ENCODE assay signal across 9 cellular contexts in the genomic region with DNA sequence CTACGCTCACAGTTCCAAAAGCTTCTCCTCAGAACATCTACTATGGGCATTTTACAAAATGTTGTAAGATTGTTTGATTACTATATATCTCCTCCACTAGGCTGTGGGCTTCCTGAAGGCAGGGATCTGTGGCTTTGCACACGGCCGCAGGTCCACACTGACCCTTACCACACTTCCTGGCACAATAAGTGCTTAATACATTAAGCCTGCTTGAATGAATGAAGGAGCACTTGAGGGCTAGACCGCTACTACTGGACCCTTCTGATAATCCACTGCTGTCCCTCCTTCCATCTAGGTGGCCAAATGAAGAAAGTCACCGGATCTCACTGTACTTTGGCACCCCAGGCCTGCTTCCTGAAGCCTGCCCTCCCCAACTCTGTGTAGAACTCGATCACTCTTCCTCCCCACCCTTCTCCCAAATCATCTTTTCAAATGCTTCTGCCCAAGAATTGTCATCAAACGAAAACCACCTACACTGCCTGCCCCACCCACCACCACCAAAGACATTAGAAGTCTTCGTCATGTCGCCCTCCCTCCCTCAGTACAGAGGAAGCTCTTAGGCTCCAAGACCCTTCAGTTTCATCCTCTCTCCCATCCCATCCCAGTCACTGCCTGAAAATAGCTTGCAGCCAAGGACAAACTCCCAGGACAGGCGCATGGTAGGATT. TPM values are rescaled to one million over a fixed set of nuclear protein-coding genes. Genes with fewer than 3 reads are reported as not detected.
DNase-seq lines count a peak whose midpoint lies in the region; ATAC-seq and TF ChIP-seq lines count a peak whose summit lies in the region.
"Had no signal": no experiment of that assay in that cellular context is flagged by ENCODE, and none has a peak within 500 bp of the region (broad histone marks: within the 10 kb centered on the region; RNA-seq: fewer than 3 reads in every experiment).

No MANE protein-coding gene starts in this region.

- no peak for TF ChIP-seq RAD21 in HCT116 (IDR thresholded peaks at IDR 0.05; ENCODE audit: low read depth)

- peak overlapping the region; percentile 91 for H2AFZ ChIP-seq in HCT116 (ENCODE audit: low read depth, low read length, poor library complexity, severe bottlenecking)

- peak overlapping the region; percentile 39 for H3K9ac ChIP-seq in HCT116 (ENCODE audit: low read length)

- intact Hi-C loops in HCT116 (cut with micrococcal nuclease) = loop anchor here (5.0 kb wide), 1 partner anchor 250 kb away; no protein-coding TSS in a partner anchor
- intact Hi-C loops in activated CD4-positive, alpha-beta memory T cell treated with anti-CD3 and anti-CD28 coated beads for 36 hours (cut with micrococcal nuclease) = loop anchor here (1.0 kb wide), 1 partner anchor 8 kb away; no protein-coding TSS in a partner anchor

- DNase-seq in HCT116 (ENCODE audit: low read depth, low spot score) (no peak), globus pallidus (ENCODE audit: low spot score) (no peak), KBM-7 (no peak), NCI-H510A treated with DMSO at 0.1 percent for 48 hours (lab: John Stamatoyannopoulos, UW) (no peak), superior temporal gyrus (ENCODE audit: extremely low spot score) (no peak)
- DNase-seq in activated CD4-positive, alpha-beta memory T cell treated with anti-CD3 and anti-CD28 coated beads for 36 hours = peak; percentile 33

- H3K27me3 Mint-ChIP-seq in activated CD4-positive, alpha-beta memory T cell treated with anti-CD3 and anti-CD28 coated beads for 36 hours = no peaks in the 10 kb centered on the region
- H3K27me3 Mint-ChIP-seq in stimulated activated memory B cell treated with anti-CD40 and anti-IgM and Interleukin-4, amounts not matched to agents 10 μg/mL and 1 μg/mL and 100 μg/mL, for 72 hours = no peaks in the 10 kb centered on the region

- RAD21 ChIA-PET in HCT116 (lab: Charles Lee; ENCODE audit: low non-redundant PET in 1 of 2, low total read pairs in 2 of 2, uncharacterized antibody in 2 of 2, unreplicated experiment in 2 of 2) = no interaction called here

- no TSS peak for BruUV-seq in HCT116 (replicated peaks; lab: Mats Ljungman, UMichigan)

- peaks cover 63% of the 10 kb centered on the region for H3K4me1 Mint-ChIP-seq in activated CD4-positive, alpha-beta memory T cell treated with anti-CD3 and anti-CD28 coated beads for 36 hours (ENCODE audit: low read depth)
- peaks cover 42% of the 10 kb centered on the region for H3K4me1 Mint-ChIP-seq in stimulated activated memory B cell treated with anti-CD40 and anti-IgM and Interleukin-4, amounts not matched to agents 10 μg/mL and 1 μg/mL and 100 μg/mL, for 72 hours

- H3K9me3 ChIP-seq in HCT116 (ENCODE audit: control insufficient read depth in 1 of 2, insufficient read depth in 1 of 2, low read depth in 1 of 2, low read length in 2 of 2) (no peaks in the 10 kb centered on the region), gastroesophageal sphincter (no peaks in the 10 kb centered on the region)

- peak overlapping the region; percentile 65 for H3K27ac Mint-ChIP-seq in activated CD4-positive, alpha-beta memory T cell treated with anti-CD3 and anti-CD28 coated beads for 36 hours
- peak overlapping the region; percentile 84 for H3K27ac Mint-ChIP-seq in stimulated activated memory B cell treated with anti-CD40 and anti-IgM and Interleukin-4, amounts not matched to agents 10 μg/mL and 1 μg/mL and 100 μg/mL, for 72 hours

- H3K79me2 ChIP-seq in HCT116 (ENCODE audit: insufficient read depth, low read length) = peaks cover 34% of the 10 kb centered on the region

- no peaks in the 10 kb centered on the region for H4K20me1 ChIP-seq in HCT116 (ENCODE audit: insufficient read depth)

- H3K9me2 ChIP-seq in HCT116 (ENCODE audit: insufficient read depth) = no peaks in the 10 kb centered on the region

- peak; percentile 27; the same call in 1 of the 2 replicates for ATAC-seq in HCT116
- ATAC-seq in gastroesophageal sphincter = no peak
- ATAC-seq in stimulated activated memory B cell treated with anti-CD40 and anti-IgM and Interleukin-4, amounts not matched to agents 10 μg/mL and 1 μg/mL and 100 μg/mL, for 72 hours = no peak

- in situ Hi-C loops in KBM-7 (cut with MboI; ENCODE audit: low pct_unique_long_range_greater_than_20kb, low sequenced_read_pairs) = loop anchor here (10.0 kb wide), 1 partner anchor 242 kb away; a partner anchor contains a TSS

- H3K9me3 Mint-ChIP-seq in activated CD4-positive, alpha-beta memory T cell treated with anti-CD3 and anti-CD28 coated beads for 36 hours = no peaks in the 10 kb centered on the region
- no peaks in the 10 kb centered on the region for H3K9me3 Mint-ChIP-seq in stimulated activated memory B cell treated with anti-CD40 and anti-IgM and Interleukin-4, amounts not matched to agents 10 μg/mL and 1 μg/mL and 100 μg/mL, for 72 hours

- no peak for TF ChIP-seq EP300 in gastroesophageal sphincter (IDR thresholded peaks at IDR 0.05)

- H3K4me3 ChIP-seq in HCT116 (replicated peaks in 1 of 2; ENCODE audit: low read depth in 1 of 2, low read length in 2 of 2) (peak overlapping the region; percentile 21 to 45), gastroesophageal sphincter (peak overlapping the region; percentile 11 to 95)

- peaks cover 13 to 21% of the 10 kb centered on the region in 2 experiments; a peak in 3 of 4 replicates for H3K36me3 ChIP-seq in HCT116 (ENCODE audit: control insufficient read depth in 1 of 2, insufficient read depth in 2 of 2, low read length in 2 of 2)
- H3K36me3 ChIP-seq in gastroesophageal sphincter = peaks cover 0 to 28% of the 10 kb centered on the region in 2 donors

- H3K27ac ChIP-seq in HCT116 (ENCODE audit: low read depth, low read length) (no peak overlapping the region), gastroesophageal sphincter (peak overlapping the region in 3 of 4 donors; percentile 90 to 94 (median 93))

- WGBS in gastroesophageal sphincter (ENCODE audit: low coverage in 1 of 2), 2 donors = 53 to 61% methylated on average over 8 to 10 of the region's 10 CpGs

- POLR2A ChIA-PET in HCT116 (lab: Charles Lee) = no interaction called here
- POLR2A ChIA-PET in activated CD4-positive, alpha-beta memory T cell treated with anti-CD3 and anti-CD28 coated beads for 36 hours (lab: Charles Lee) = interaction anchor here (3.4 kb wide), 1 partner anchor 105 kb away, joined by 11 read pairs; no protein-coding TSS in a partner anchor

- peak overlapping the region; percentile 75 for H3K4me3 Mint-ChIP-seq in activated CD4-positive, alpha-beta memory T cell treated with anti-CD3 and anti-CD28 coated beads for 36 hours
- peak overlapping the region; percentile 78 for H3K4me3 Mint-ChIP-seq in stimulated activated memory B cell treated with anti-CD40 and anti-IgM and Interleukin-4, amounts not matched to agents 10 μg/mL and 1 μg/mL and 100 μg/mL, for 72 hours

- CTCF ChIA-PET in HCT116 (lab: Charles Lee) = interaction anchor here (1.6 to 5.3 kb wide), 3 partner anchors 12 to 105 kb away, joined by 3 to 26 read pairs (median 16); a partner anchor contains a TSS
- CTCF ChIA-PET in activated CD4-positive, alpha-beta memory T cell treated with anti-CD3 and anti-CD28 coated beads for 36 hours (lab: Charles Lee) = interaction anchor here (0.6 to 13.7 kb wide), 18 partner anchors 8 to 253 kb away, joined by 3 to 206 read pairs (median 6); a partner anchor contains a TSS

- TF ChIP-seq POLR2A in HCT116 (IDR thresholded peaks at IDR 0.05; ENCODE audit: borderline replicate concordance, extremely low read depth, insufficient read depth, insufficient read length) (no peak), gastroesophageal sphincter (IDR thresholded peaks at IDR 0.05) (no peak)

- peaks cover 19% of the 10 kb centered on the region for H3K36me3 Mint-ChIP-seq in activated CD4-positive, alpha-beta memory T cell treated with anti-CD3 and anti-CD28 coated beads for 36 hours
- H3K36me3 Mint-ChIP-seq in stimulated activated memory B cell treated with anti-CD40 and anti-IgM and Interleukin-4, amounts not matched to agents 10 μg/mL and 1 μg/mL and 100 μg/mL, for 72 hours = peaks cover 22% of the 10 kb centered on the region

- peaks cover 4 to 25% of the 10 kb centered on the region in 2 experiments; a peak in 3 of 4 replicates for H3K4me1 ChIP-seq in HCT116 (ENCODE audit: control insufficient read depth in 1 of 2, insufficient read depth in 2 of 2, low read length in 2 of 2)
- peaks cover 0 to 34% (median 13%) of the 10 kb centered on the region in 3 donors for H3K4me1 ChIP-seq in gastroesophageal sphincter

- H3K27me3 ChIP-seq in HCT116 (ENCODE audit: insufficient read depth, low read length) (peaks cover 4% of the 10 kb centered on the region; the same call in 1 of the 2 replicates), gastroesophageal sphincter (no peaks in the 10 kb centered on the region)

- peak overlapping the region; percentile 65 for H3K4me2 ChIP-seq in HCT116 (ENCODE audit: low read length)

- TF ChIP-seq CTCF in HCT116 (IDR thresholded peaks at IDR 0.05 in 2 of 3, conservative IDR thresholded peaks at IDR 0.05 in 1 of 3; ENCODE audit: borderline replicate concordance in 1 of 3, insufficient read depth in 1 of 3, low read depth in 2 of 3, low read length in 2 of 3) (no peak; a peak in 1 of 6 replicates), gastroesophageal sphincter (IDR thresholded peaks at IDR 0.05) (no peak)

TF ChIP-seq in HCT116, 20 proteins besides CTCF, POLR2A, EP300 and RAD21 (continues in another document):
- TF ChIP-seq YY1 (IDR thresholded peaks at IDR 0.05; ENCODE audit: extremely low read depth, insufficient replicate concordance, low read depth, low read length) = no peak
- TF ChIP-seq, protein P1, sequence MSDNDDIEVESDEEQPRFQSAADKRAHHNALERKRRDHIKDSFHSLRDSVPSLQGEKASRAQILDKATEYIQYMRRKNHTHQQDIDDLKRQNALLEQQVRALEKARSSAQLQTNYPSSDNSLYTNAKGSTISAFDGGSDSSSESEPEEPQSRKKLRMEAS (IDR thresholded peaks at IDR 0.05) = no peak
- TF ChIP-seq, protein P2, sequence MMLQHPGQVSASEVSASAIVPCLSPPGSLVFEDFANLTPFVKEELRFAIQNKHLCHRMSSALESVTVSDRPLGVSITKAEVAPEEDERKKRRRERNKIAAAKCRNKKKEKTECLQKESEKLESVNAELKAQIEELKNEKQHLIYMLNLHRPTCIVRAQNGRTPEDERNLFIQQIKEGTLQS (IDR thresholded peaks at IDR 0.05) = no peak
- no peak for TF ChIP-seq FOSL1 (IDR thresholded peaks at IDR 0.05; ENCODE audit: low read depth)

RNA-seq across cellular contexts. Expression of a gene that starts 0.6 kb away (rescaled TPM):
- total RNA-seq in HCT116 (2021; ENCODE audit: unreplicated experiment) (12.3 TPM), gastroesophageal sphincter (1 to 10 TPM; 6.1 to 8.9 (median 6.7) TPM)
- 6.6 and 6.9 TPM in 2 replicates for polyA plus RNA-seq in HCT116 (2012)
- 1 to 10 TPM; 5.5 to 5.7 TPM for total RNA-seq in activated CD4-positive, alpha-beta memory T cell treated with anti-CD3 and anti-CD28 coated beads for 36 hours

RNA-seq across cellular contexts. Expression of a gene that starts 9.4 kb away (rescaled TPM):
- not detected for total RNA-seq in HCT116 (2021; ENCODE audit: unreplicated experiment)
- polyA plus RNA-seq in HCT116 (2012) = 0.11 and 0.31 TPM in 2 replicates
- total RNA-seq in activated CD4-positive, alpha-beta memory T cell treated with anti-CD3 and anti-CD28 coated beads for 36 hours = not detected
- not detected for total RNA-seq in gastroesophageal sphincter
- total RNA-seq: mononuclear cell had no signal

RNA-seq across cellular contexts. Expression of a gene that starts 43.0 kb away (rescaled TPM):
- 0.76 TPM for total RNA-seq in HCT116 (2021; ENCODE audit: unreplicated experiment)
- polyA plus RNA-seq in HCT116 (2012) = 0.49 and 0.69 TPM in 2 replicates
- under 1 TPM; 0.61 to 0.97 TPM for total RNA-seq in activated CD4-positive, alpha-beta memory T cell treated with anti-CD3 and anti-CD28 coated beads for 36 hours
- total RNA-seq in gastroesophageal sphincter = under 1 TPM; 0.22 to 0.54 (median 0.29) TPM

RNA-seq across cellular contexts. Expression of a gene that starts 49.5 kb away (rescaled TPM):
- total RNA-seq in HCT116 (2021; ENCODE audit: unreplicated experiment) = 0.59 TPM
- polyA plus RNA-seq in HCT116 (2012) = 0.35 and 0.55 TPM in 2 replicates
- total RNA-seq in activated CD4-positive, alpha-beta memory T cell treated with anti-CD3 and anti-CD28 coated beads for 36 hours = under 1 TPM; 0.26 to 0.46 TPM
- total RNA-seq in gastroesophageal sphincter = under 1 TPM in 3 of 4 donors, not detected in 1; 0.22 to 0.81 (median 0.27) TPM
